8 cellular contexts compared by ENCODE assay signal in genomic region chr9:100111235-100111634, GRCh38. TPM values are rescaled to one million over a fixed set of nuclear protein-coding genes. Genes with fewer than 3 reads are reported as not detected.
DNase-seq lines count a peak whose midpoint lies in the region; ATAC-seq and TF ChIP-seq lines count a peak whose summit lies in the region.

No MANE protein-coding gene starts in this region.

- no peak for TF ChIP-seq POLR2A in stomach (IDR thresholded peaks at IDR 0.05)

- H3K4me1 Mint-ChIP-seq in activated CD4-positive, alpha-beta memory T cell treated with anti-CD3 and anti-CD28 coated beads, Interleukin-2, amount 10 ng/mL, durations not matched to agents 7 days and 5 days: no peaks in the 10 kb centered on the region

- H3K36me3 Mint-ChIP-seq in activated CD4-positive, alpha-beta memory T cell treated with anti-CD3 and anti-CD28 coated beads, Interleukin-2, amount 10 ng/mL, durations not matched to agents 7 days and 5 days (ENCODE audit: low read depth): peaks cover 13% of the 10 kb centered on the region

- TF ChIP-seq EP300 in stomach (IDR thresholded peaks at IDR 0.05): no peak

- no peaks in the 10 kb centered on the region for H3K9me3 ChIP-seq in stomach

- H3K4me3 Mint-ChIP-seq in activated CD4-positive, alpha-beta memory T cell treated with anti-CD3 and anti-CD28 coated beads, Interleukin-2, amount 10 ng/mL, durations not matched to agents 7 days and 5 days: no peak overlapping the region

- DNase-seq in HT1080 (ENCODE audit: low read depth) (peak; percentile 94), amniotic epithelial cell (ENCODE audit: low read depth) (peak; percentile 97), left cardiac atrium (peak; percentile 90), stomach (peak; percentile 69), NCI-H82 treated with DMSO at 0.1 percent for 48 hours (lab: John Stamatoyannopoulos, UW; ENCODE audit: unreplicated experiment) (no peak)
- no peak for DNase-seq in activated CD4-positive, alpha-beta memory T cell treated with anti-CD3 and anti-CD28 coated beads, Interleukin-2, amount 10 ng/mL, durations not matched to agents 7 days and 5 days

- CTCF ChIA-PET in activated CD4-positive, alpha-beta memory T cell treated with anti-CD3 and anti-CD28 coated beads, Interleukin-2, amount 10 ng/mL, durations not matched to agents 7 days and 5 days (lab: Charles Lee): interaction anchor here (1.0 to 1.1 kb wide), 2 partner anchors 105 to 215 kb away, joined by 3 read pairs; no protein-coding TSS in a partner anchor

- peaks cover 0 to 18% (median 6%) of the 10 kb centered on the region in 4 donors for H3K4me1 ChIP-seq in stomach

- H3K9me3 Mint-ChIP-seq in activated CD4-positive, alpha-beta memory T cell treated with anti-CD3 and anti-CD28 coated beads, Interleukin-2, amount 10 ng/mL, durations not matched to agents 7 days and 5 days: no peaks in the 10 kb centered on the region

- H3K27ac Mint-ChIP-seq in activated CD4-positive, alpha-beta memory T cell treated with anti-CD3 and anti-CD28 coated beads, Interleukin-2, amount 10 ng/mL, durations not matched to agents 7 days and 5 days: no peak overlapping the region

- ATAC-seq in left cardiac atrium: peak; percentile 99
- no peak for ATAC-seq in HG03025 (IDR thresholded peaks at IDR 0.05; ENCODE audit: low FRiP score, unreplicated experiment)
- no peak for ATAC-seq in GM19035 (IDR thresholded peaks at IDR 0.05; ENCODE audit: unreplicated experiment)

- no peak overlapping the region for H3K4me3 ChIP-seq in stomach

- TF ChIP-seq CTCF in stomach (IDR thresholded peaks at IDR 0.05): no peak

- POLR2A ChIA-PET in activated CD4-positive, alpha-beta memory T cell treated with anti-CD3 and anti-CD28 coated beads, Interleukin-2, amount 10 ng/mL, durations not matched to agents 7 days and 5 days (lab: Charles Lee): interaction anchor here (0.8 kb wide), 1 partner anchor 10 kb away, joined by 4 read pairs; no protein-coding TSS in a partner anchor

- no peaks in the 10 kb centered on the region for H3K27me3 Mint-ChIP-seq in activated CD4-positive, alpha-beta memory T cell treated with anti-CD3 and anti-CD28 coated beads, Interleukin-2, amount 10 ng/mL, durations not matched to agents 7 days and 5 days

- H3K27me3 ChIP-seq in stomach: no peaks in the 10 kb centered on the region

- H3K27ac ChIP-seq in stomach: peak overlapping the region in 2 of 5 donors; percentile 58 to 60

- WGBS in stomach, 5 donors: 43 to 70% (median 64%) methylated on average over 4 of the region's 4 CpGs

- peaks cover 3 to 32% (median 23%) of the 10 kb centered on the region in 4 donors for H3K36me3 ChIP-seq in stomach

- intact Hi-C loops in left cardiac atrium (cut with DNase I) (no loop called here), stomach (cut with DNase I; ENCODE audit: low total_unique reads) (no loop called here)

RNA-seq across cellular contexts. Expression of gene INVS, which starts 12.2 kb away (rescaled TPM):
- 16.5 and 17.3 TPM in 2 replicates for total RNA-seq in HT1080 (2014; rRNA removed; shearing (Covaris generic))
- 11.1 and 11.8 TPM in 2 replicates for polyA plus RNA-seq in HT1080 (2015; cell fraction: cytosol; rRNA removed)
- 12.9 and 14.1 TPM in 2 replicates for polyA plus RNA-seq in HT1080 (2015; cell fraction: nucleus; rRNA removed)
- total RNA-seq in left cardiac atrium (1 to 10 TPM; 7.9 to 9.3 TPM), stomach (10 to 100 TPM; 12.2 to 54.5 (median 37.3) TPM)
- 1 to 10 TPM; 3.1 to 4.7 (median 3.5) TPM for polyA plus RNA-seq in stomach
- total RNA-seq in activated CD4-positive, alpha-beta memory T cell treated with anti-CD3 and anti-CD28 coated beads, Interleukin-2, amount 10 ng/mL, durations not matched to agents 7 days and 5 days: 10 to 100 TPM; 13.1 to 13.2 TPM

RNA-seq across cellular contexts. Expression of gene ERP44, which starts 12.4 kb away (rescaled TPM):
- 12.1 and 17.4 TPM in 2 replicates for total RNA-seq in HT1080 (2014; rRNA removed; shearing (Covaris generic))
- polyA plus RNA-seq in HT1080 (2015; cell fraction: cytosol; rRNA removed): 17.3 and 18.2 TPM in 2 replicates
- polyA plus RNA-seq in HT1080 (2015; cell fraction: nucleus; rRNA removed): 35.5 and 39.7 TPM in 2 replicates
- total RNA-seq in left cardiac atrium: 10 to 100 TPM; 18.9 to 19.5 TPM
- 10 to 100 TPM in 3 of 5 donors, 1 to 10 TPM in 2; 1.2 to 32.9 (median 10.7) TPM for total RNA-seq in stomach
- 10 to 100 TPM in 2 of 3 donors, 1 to 10 TPM in 1; 6.9 to 17.7 (median 13.3) TPM for polyA plus RNA-seq in stomach
- 10 to 100 TPM; 22.3 to 23.3 TPM for total RNA-seq in activated CD4-positive, alpha-beta memory T cell treated with anti-CD3 and anti-CD28 coated beads, Interleukin-2, amount 10 ng/mL, durations not matched to agents 7 days and 5 days

Comparison
In these comparisons a context has a peak if more than half of its experiments do, and no peak if none do; other contexts are left out.
1. DNase-seq: peak in HT1080 (single experiment), amniotic epithelial cell (single experiment), left cardiac atrium (single experiment) and stomach (single experiment); none in NCI-H82 treated with DMSO at 0.1 percent for 48 hours (single experiment) and activated CD4-positive, alpha-beta memory T cell treated with anti-CD3 and anti-CD28 coated beads, Interleukin-2, amount 10 ng/mL, durations not matched to agents 7 days and 5 days (single experiment).
2. ATAC-seq: peak in left cardiac atrium (2 of 2); none in HG03025 (single experiment) and GM19035 (single experiment).